In the genomic region with DNA sequence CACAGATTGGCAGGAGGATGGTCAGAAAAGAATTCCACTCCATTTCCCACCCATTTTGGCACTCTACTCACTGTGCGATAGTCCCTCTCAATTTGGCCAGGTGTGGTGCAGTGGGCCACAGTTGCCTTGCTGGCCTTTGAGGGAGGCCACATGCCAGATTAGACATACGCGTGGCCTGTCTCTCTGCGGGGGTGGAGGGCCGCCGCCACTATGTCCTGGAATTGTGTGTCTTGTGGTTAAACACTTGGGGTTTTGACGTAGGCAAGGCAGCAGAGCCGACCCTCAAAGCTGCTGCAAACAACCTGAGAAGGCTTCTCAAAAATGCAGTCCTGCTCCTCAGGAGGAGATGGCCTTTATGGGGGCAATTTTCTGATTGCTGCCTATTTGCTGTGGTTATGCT, we compare ENCODE assay signal across 3 cellular contexts.
"Had no signal": no experiment of that assay in that cellular context is flagged by ENCODE, and none has a peak within 500 bp of the region (broad histone marks: within the 10 kb centered on the region; RNA-seq: fewer than 3 reads in every experiment).

No MANE protein-coding gene starts in this region.

- ATAC-seq: GM12878 had no signal

- DNase-seq: GDM1, GF-D8 had no signal

- H3K4me3 ChIP-seq: GM12878 had no signal
